Comparison of ENCODE assay signal across 15 cellular contexts in genomic region chr5:100854594-100854993, GRCh38. TPM values are rescaled to one million over a fixed set of nuclear protein-coding genes. Genes with fewer than 3 reads are reported as not detected.
DNase-seq lines count a peak whose midpoint lies in the region; TF ChIP-seq lines count a peak whose summit lies in the region.
"Had no signal": no experiment of that assay in that cellular context is flagged by ENCODE, and none has a peak within 500 bp of the region (broad histone marks: within the 10 kb centered on the region; RNA-seq: fewer than 3 reads in every experiment).

No MANE protein-coding gene starts in this region.

- peaks cover 49% of the 10 kb centered on the region for H3K4me1 Mint-ChIP-seq in activated naive CD4-positive, alpha-beta T cell treated with anti-CD3 and anti-CD28 coated beads, Interleukin-2, amount 50 U/mL, for 24 hours
- peaks cover 33% of the 10 kb centered on the region for H3K4me1 Mint-ChIP-seq in activated naive CD8-positive, alpha-beta T cell treated with anti-CD3 and anti-CD28 coated beads for 36 hours
- no peaks in the 10 kb centered on the region for H3K4me1 Mint-ChIP-seq in MCF 10A (ENCODE audit: insufficient read depth, unreplicated experiment)

- H3K9me3 ChIP-seq in neutrophil, result no peaks in the 10 kb centered on the region

- POLR2A ChIA-PET in MCF 10A (lab: Yijun Ruan, JAX), result no interaction called here

- H3K27ac ChIP-seq in KMS-11, result peak overlapping the region; percentile 82
- peak overlapping the region; percentile 41 for H3K27ac ChIP-seq in neutrophil

- H2AFZ ChIP-seq in KMS-11 (ENCODE audit: low read depth), result no peak overlapping the region

- peaks cover 84% of the 10 kb centered on the region for H3K4me1 ChIP-seq in KMS-11 (ENCODE audit: low read depth, poor library complexity, severe bottlenecking)
- peaks cover 3 to 12% of the 10 kb centered on the region in 2 experiments for H3K4me1 ChIP-seq in neutrophil (ENCODE audit: control insufficient read depth in 1 of 2, insufficient read depth in 1 of 2, low read depth in 1 of 2, low read length in 1 of 2)

- peak overlapping the region; percentile 96 for H3K4me2 ChIP-seq in KMS-11

- H3K79me2 ChIP-seq in KMS-11 (ENCODE audit: insufficient read depth, low read depth), result 0 out of 2 replicates have a peak, but pooled peaks cover 12% of the 10 kb centered on the region

- H3K4me3 ChIP-seq in KMS-11 (IDR thresholded peaks at IDR 0.05; ENCODE audit: insufficient read depth, low read depth, low read length), result no peak overlapping the region
- H3K4me3 ChIP-seq in neutrophil (ENCODE audit: low read depth in 1 of 2, low read length in 1 of 2), result no peak overlapping the region

- peak overlapping the region; percentile 46 for H3K27ac Mint-ChIP-seq in activated naive CD4-positive, alpha-beta T cell treated with anti-CD3 and anti-CD28 coated beads, Interleukin-2, amount 50 U/mL, for 24 hours
- H3K27ac Mint-ChIP-seq in activated naive CD8-positive, alpha-beta T cell treated with anti-CD3 and anti-CD28 coated beads for 36 hours, result peak overlapping the region; percentile 93
- no peak overlapping the region for H3K27ac Mint-ChIP-seq in MCF 10A (ENCODE audit: low read depth, unreplicated experiment)
- H3K27ac Mint-ChIP-seq: brain had no signal

- no peaks in the 10 kb centered on the region for H3K36me3 ChIP-seq in KMS-11 (ENCODE audit: insufficient read depth)
- peaks cover 31% of the 10 kb centered on the region for H3K36me3 ChIP-seq in neutrophil

- DNase-seq in activated naive CD4-positive, alpha-beta T cell (lab: John Stamatoyannopoulos, UW), result no peak
- no peak for DNase-seq in activated naive CD8-positive, alpha-beta T cell treated with anti-CD3 and anti-CD28 coated beads for 36 hours
- DNase-seq in NCI-H226 (no peak), MCF 10A (ENCODE audit: unreplicated experiment) (no peak)
- no peak for DNase-seq in stimulated activated CD4-positive, alpha-beta T cell treated with anti-CD3 and anti-CD28 coated beads, Interleukin-12 subunit alpha, Interleukin-12 subunit beta, amount 100 ng/mL, for 4 hours
- DNase-seq: activated gamma-delta T cell treated with Interleukin-2 at 50 U/mL for 16 hours, GF-D8, HCEC 1CT, left colon, NCI-H2107, substantia nigra had no signal

- intact Hi-C loops in MCF 10A (cut with micrococcal nuclease), result no loop called here

- BruUV-seq in MCF 10A (replicated peaks; lab: Mats Ljungman, UMichigan), result no TSS peak

- H3K27me3 ChIP-seq in KMS-11 (ENCODE audit: insufficient read depth, low read depth) (no peaks in the 10 kb centered on the region), neutrophil (no peaks in the 10 kb centered on the region)

- no peaks in the 10 kb centered on the region for H3K27me3 Mint-ChIP-seq in activated naive CD4-positive, alpha-beta T cell treated with anti-CD3 and anti-CD28 coated beads, Interleukin-2, amount 50 U/mL, for 24 hours
- H3K27me3 Mint-ChIP-seq in activated naive CD8-positive, alpha-beta T cell treated with anti-CD3 and anti-CD28 coated beads for 36 hours, result no peaks in the 10 kb centered on the region
- no peaks in the 10 kb centered on the region for H3K27me3 Mint-ChIP-seq in MCF 10A (ENCODE audit: insufficient read depth, unreplicated experiment)
- H3K27me3 Mint-ChIP-seq: brain had no signal

- peaks cover 12% of the 10 kb centered on the region for H3K36me3 Mint-ChIP-seq in activated naive CD4-positive, alpha-beta T cell treated with anti-CD3 and anti-CD28 coated beads, Interleukin-2, amount 50 U/mL, for 24 hours
- H3K36me3 Mint-ChIP-seq in activated naive CD8-positive, alpha-beta T cell treated with anti-CD3 and anti-CD28 coated beads for 36 hours, result peaks cover 32% of the 10 kb centered on the region
- H3K36me3 Mint-ChIP-seq in MCF 10A (ENCODE audit: insufficient read depth, unreplicated experiment), result no peaks in the 10 kb centered on the region

- no peaks in the 10 kb centered on the region for H4K20me1 ChIP-seq in KMS-11 (ENCODE audit: insufficient read depth)

- H3K4me3 Mint-ChIP-seq in activated naive CD4-positive, alpha-beta T cell treated with anti-CD3 and anti-CD28 coated beads, Interleukin-2, amount 50 U/mL, for 24 hours, result no peak overlapping the region
- no peak overlapping the region for H3K4me3 Mint-ChIP-seq in activated naive CD8-positive, alpha-beta T cell treated with anti-CD3 and anti-CD28 coated beads for 36 hours
- no peak overlapping the region for H3K4me3 Mint-ChIP-seq in MCF 10A (ENCODE audit: unreplicated experiment)
- H3K4me3 Mint-ChIP-seq: brain had no signal

- CTCF ChIA-PET in MCF 10A (lab: Yijun Ruan, JAX), result no interaction called here

- TF ChIP-seq CTCF in KMS-11 (conservative IDR thresholded peaks at IDR 0.05; ENCODE audit: low read depth, low read length) (no peak), neutrophil (IDR thresholded peaks at IDR 0.05) (no peak), MCF 10A (IDR thresholded peaks at IDR 0.05; ENCODE audit: unreplicated experiment) (no peak)

- no peaks in the 10 kb centered on the region for H3K9me3 Mint-ChIP-seq in activated naive CD4-positive, alpha-beta T cell treated with anti-CD3 and anti-CD28 coated beads, Interleukin-2, amount 50 U/mL, for 24 hours
- H3K9me3 Mint-ChIP-seq in activated naive CD8-positive, alpha-beta T cell treated with anti-CD3 and anti-CD28 coated beads for 36 hours, result no peaks in the 10 kb centered on the region
- H3K9me3 Mint-ChIP-seq in MCF 10A (ENCODE audit: unreplicated experiment), result no peaks in the 10 kb centered on the region

- H3K9ac ChIP-seq in KMS-11, result no peak overlapping the region

RNA-seq across cellular contexts. Expression of gene ST8SIA4, which starts 48.5 kb away (rescaled TPM):
- 10 to 100 TPM; 14.6 to 17.3 TPM for total RNA-seq in activated naive CD8-positive, alpha-beta T cell treated with anti-CD3 and anti-CD28 coated beads for 36 hours
- 0.26 and 0.54 TPM in 2 replicates for total RNA-seq in MCF 10A (2022)

Comparison
In these comparisons a context has a peak if more than half of its experiments do, and no peak if none do; other contexts are left out.
1. RNA of gene ST8SIA4, which starts 48.5 kb away (total RNA-seq): 14.6 to 17.3 TPM in activated naive CD8-positive, alpha-beta T cell treated with anti-CD3 and anti-CD28 coated beads for 36 hours; 0.26 to 0.54 TPM in MCF 10A; every median in the first group is over 10 times any median in the second.